ENCODE assay signal across 8 cellular contexts in genomic region chr1:154784924-154785531, GRCh38.
DNase-seq lines count a peak whose midpoint lies in the region; ATAC-seq lines count a peak whose summit lies in the region.

No MANE protein-coding gene starts in this region.

- peak; percentile 52 for DNase-seq in activated CD4-positive, alpha-beta T cell treated with anti-CD3 and anti-CD28 coated beads for 1 hour
- DNase-seq in left lobe of liver (ENCODE audit: low spot score): peak; percentile 87
- DNase-seq in NCI-H446 treated with DMSO at 0.1 percent for 48 hours (lab: John Stamatoyannopoulos, UW): no peak
- DNase-seq in posterior cingulate gyrus: no peak
- no peak for DNase-seq in NCI-H345 treated with DMSO at 0.1 percent for 48 hours (lab: John Stamatoyannopoulos, UW; ENCODE audit: unreplicated experiment)
- no peak for DNase-seq in NCI-H82 (lab: John Stamatoyannopoulos, UW)

- ATAC-seq in GM18870 (IDR thresholded peaks at IDR 0.05; ENCODE audit: unreplicated experiment): peak; percentile 58
- peak; percentile 70 for ATAC-seq in HG02763 (IDR thresholded peaks at IDR 0.05; ENCODE audit: unreplicated experiment)
- ATAC-seq in left lobe of liver: peak; percentile 98

- intact Hi-C loops in posterior cingulate gyrus (cut with DNase I): no loop called here

Comparison
In these comparisons a context has a peak if more than half of its experiments do, and no peak if none do; other contexts are left out.
1. DNase-seq: peak in activated CD4-positive, alpha-beta T cell treated with anti-CD3 and anti-CD28 coated beads for 1 hour (single experiment) and left lobe of liver (single experiment); none in NCI-H446 treated with DMSO at 0.1 percent for 48 hours (single experiment), posterior cingulate gyrus (0 of 10), NCI-H345 treated with DMSO at 0.1 percent for 48 hours (single experiment) and NCI-H82 (single experiment).
2. Peak in every context shown above with its lines, with median percentiles within 50 percentile points of each other: ATAC-seq.